ENCODE assay signal across 7 cellular contexts in the genomic region with DNA sequence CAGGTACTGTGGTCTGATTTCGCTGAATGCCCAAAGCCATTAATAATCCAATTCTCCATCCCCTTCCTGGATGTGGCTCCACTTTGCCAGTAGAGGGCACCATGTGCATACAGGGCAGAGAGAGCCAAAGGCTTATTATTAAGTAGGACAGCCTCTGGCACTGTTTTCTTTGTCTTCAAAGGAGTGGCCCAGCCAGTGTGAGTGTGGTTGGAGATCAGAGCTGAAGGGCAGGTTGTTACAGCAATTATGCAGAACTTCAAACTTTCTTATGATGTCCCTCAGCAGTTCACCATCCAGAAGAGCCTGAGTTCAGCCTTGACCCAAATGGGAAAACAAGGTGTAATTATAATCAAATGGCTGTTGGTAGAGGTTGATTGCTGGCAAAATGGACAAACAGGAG. TPM values are rescaled to one million over a fixed set of nuclear protein-coding genes. Genes with fewer than 3 reads are reported as not detected.
DNase-seq lines count a peak whose midpoint lies in the region; ATAC-seq, FAIRE-seq and TF ChIP-seq lines count a peak whose summit lies in the region.

No MANE protein-coding gene starts in this region.

- peaks cover 4% of the 10 kb centered on the region for H3K4me1 Mint-ChIP-seq in activated naive CD8-positive, alpha-beta T cell treated with anti-CD3 and anti-CD28 coated beads, Interleukin-2, amount 10 ng/mL, durations not matched to agents 7 days and 5 days

- TF ChIP-seq POLR2A in GM12891 (IDR thresholded peaks at IDR 0.05; ENCODE audit: low read depth, low read length) = no peak

- CTCF ChIA-PET in HEK293T (lab: Yijun Ruan, JAX) = interaction anchor here (0.5 to 2.4 kb wide), 8 partner anchors 9 to 219 kb away, joined by 3 to 8 read pairs (median 5); no protein-coding TSS in a partner anchor

- H3K9me3 Mint-ChIP-seq in activated naive CD8-positive, alpha-beta T cell treated with anti-CD3 and anti-CD28 coated beads, Interleukin-2, amount 10 ng/mL, durations not matched to agents 7 days and 5 days = peaks cover 2% of the 10 kb centered on the region

- FAIRE-seq in GM12891 (lab: Jason Lieb, UNC) = peak; percentile 84

- H3K27me3 ChIP-seq in MG63 = no peaks in the 10 kb centered on the region
- H3K27me3 ChIP-seq in cardiac muscle cell = no peaks in the 10 kb centered on the region

- H3K27ac Mint-ChIP-seq in activated naive CD8-positive, alpha-beta T cell treated with anti-CD3 and anti-CD28 coated beads, Interleukin-2, amount 10 ng/mL, durations not matched to agents 7 days and 5 days = peak overlapping the region; percentile 62

- DNase-seq in GM12891 (ENCODE audit: insufficient read length, low spot score) = peak; percentile 28
- peak; percentile 76 for DNase-seq in HEK293T (ENCODE audit: extremely low spot score)
- peak; percentile 32 for DNase-seq in MG63
- DNase-seq in SK-N-MC (ENCODE audit: low read depth, low spot score) = peak; percentile 52
- peak; percentile 44 for DNase-seq in activated naive CD8-positive, alpha-beta T cell treated with anti-CD3 and anti-CD28 coated beads, Interleukin-2, amount 10 ng/mL, durations not matched to agents 7 days and 5 days
- peak; percentile 85 to 86 for DNase-seq in cardiac muscle cell (ENCODE audit: low read depth in 1 of 2, low spot score in 1 of 2)
- DNase-seq in retinal pigment epithelial cell (ENCODE audit: low read depth) = peak; percentile 46

- H3K36me3 ChIP-seq in MG63 = no peaks in the 10 kb centered on the region
- H3K36me3 ChIP-seq in SK-N-MC (ENCODE audit: insufficient read depth, low read length) = no peaks in the 10 kb centered on the region
- no peaks in the 10 kb centered on the region for H3K36me3 ChIP-seq in cardiac muscle cell

- no peaks in the 10 kb centered on the region for H3K27me3 Mint-ChIP-seq in activated naive CD8-positive, alpha-beta T cell treated with anti-CD3 and anti-CD28 coated beads, Interleukin-2, amount 10 ng/mL, durations not matched to agents 7 days and 5 days

- no peak overlapping the region for H3K4me3 ChIP-seq in MG63
- no peak overlapping the region for H3K4me3 ChIP-seq in SK-N-MC
- H3K4me3 ChIP-seq in cardiac muscle cell = no peak overlapping the region
- H3K4me3 ChIP-seq in retinal pigment epithelial cell (ENCODE audit: low read length) = no peak overlapping the region

- peak; percentile 94 for TF ChIP-seq CTCF in cardiac muscle cell (IDR thresholded peaks at IDR 0.05; ENCODE audit: low read depth, low read length)
- TF ChIP-seq CTCF in retinal pigment epithelial cell (conservative IDR thresholded peaks at IDR 0.05; ENCODE audit: low read depth, low read length) = peak; percentile 99

- H3K9ac ChIP-seq in SK-N-MC (ENCODE audit: insufficient read length) = no peak overlapping the region

- ATAC-seq in activated naive CD8-positive, alpha-beta T cell treated with anti-CD3 and anti-CD28 coated beads, Interleukin-2, amount 10 ng/mL, durations not matched to agents 7 days and 5 days (ENCODE audit: low read depth) = peak; percentile 100

- POLR2A ChIA-PET in HEK293T (lab: Yijun Ruan, JAX) = no interaction called here
- POLR2A ChIA-PET in activated naive CD8-positive, alpha-beta T cell treated with anti-CD3 and anti-CD28 coated beads, Interleukin-2, amount 10 ng/mL, durations not matched to agents 7 days and 5 days (lab: Charles Lee) = interaction anchor here (0.8 to 1.0 kb wide), 2 partner anchors 12 to 105 kb away, joined by 3 read pairs; partner anchors contain the start of gene C9orf85

- H3K4me3 Mint-ChIP-seq in activated naive CD8-positive, alpha-beta T cell treated with anti-CD3 and anti-CD28 coated beads, Interleukin-2, amount 10 ng/mL, durations not matched to agents 7 days and 5 days = no peak overlapping the region

- peaks cover 3% of the 10 kb centered on the region for H3K4me1 ChIP-seq in cardiac muscle cell (ENCODE audit: low read depth)

- no peaks in the 10 kb centered on the region for H3K36me3 Mint-ChIP-seq in activated naive CD8-positive, alpha-beta T cell treated with anti-CD3 and anti-CD28 coated beads, Interleukin-2, amount 10 ng/mL, durations not matched to agents 7 days and 5 days

- H3K9me3 ChIP-seq in MG63 (no peaks in the 10 kb centered on the region), SK-N-MC (ENCODE audit: low read depth, low read length) (no peaks in the 10 kb centered on the region), cardiac muscle cell (ENCODE audit: low read depth) (no peaks in the 10 kb centered on the region)

- H3K27ac ChIP-seq in SK-N-MC = no peak overlapping the region
- H3K27ac ChIP-seq in cardiac muscle cell = no peak overlapping the region

TF ChIP-seq in GM12891, 5 proteins besides CTCF, POLR2A, EP300 and RAD21:
- TF ChIP-seq POU2F2 (IDR thresholded peaks at IDR 0.05; ENCODE audit: low read depth, low read length) (no peak), POLR2AphosphoS5 (IDR thresholded peaks at IDR 0.05; ENCODE audit: low read depth, low read length) (no peak), PAX5 (IDR thresholded peaks at IDR 0.05; ENCODE audit: insufficient read depth, low read length, severe bottlenecking) (no peak), SPI1 (IDR thresholded peaks at IDR 0.05; ENCODE audit: low read depth, low read length) (no peak), TAF1 (IDR thresholded peaks at IDR 0.05; ENCODE audit: low read depth, low read length) (no peak)

TF ChIP-seq in HEK293T, 16 proteins besides CTCF, POLR2A, EP300 and RAD21:
- 0 out of 2 replicates have a peak, but pooled peaks have one; percentile 28 for TF ChIP-seq ELF4 (IDR thresholded peaks at IDR 0.05)
- TF ChIP-seq ZNF384 (IDR thresholded peaks at IDR 0.05) = no peak

RNA-seq across cellular contexts. Expression of gene CEMIP2, which starts 38.6 kb away (rescaled TPM):
- 0.24 TPM for polyA plus RNA-seq in GM12891 (2012; ENCODE audit: low read depth, missing spikeins)
- 0.30 and 7.8 TPM in 2 replicates for total RNA-seq in MG63 (2014; rRNA removed; shearing (Covaris generic); ENCODE audit: low replicate concordance)
- 10 to 100 TPM; 54.1 to 55.9 TPM for total RNA-seq in activated naive CD8-positive, alpha-beta T cell treated with anti-CD3 and anti-CD28 coated beads, Interleukin-2, amount 10 ng/mL, durations not matched to agents 7 days and 5 days
- total RNA-seq in cardiac muscle cell = 16.5 and 39.4 TPM in 2 replicates
- polyA plus RNA-seq in cardiac muscle cell = 15.9 and 17.1 TPM in 2 replicates

Comparison
In these comparisons a context has a peak if more than half of its experiments do, and no peak if none do; other contexts are left out.
1. DNase-seq: peak in every context shown above with its lines; median percentile 86 in cardiac muscle cell; 76 in HEK293T; 52 in SK-N-MC; 46 in retinal pigment epithelial cell; 44 in activated naive CD8-positive, alpha-beta T cell treated with anti-CD3 and anti-CD28 coated beads, Interleukin-2, amount 10 ng/mL, durations not matched to agents 7 days and 5 days; 32 in MG63; 28 in GM12891.